ENCODE assay signal across 1 cellular context in genomic region chr1:147586412-147586811, GRCh38.
TF ChIP-seq lines count a peak whose summit lies in the region.

No MANE protein-coding gene starts in this region.

TF ChIP-seq in H1, 55 proteins besides CTCF, POLR2A, EP300 and RAD21:
- TF ChIP-seq SUZ12 (IDR thresholded peaks at IDR 0.05; ENCODE audit: low read length) (no peak), POU5F1 (IDR thresholded peaks at IDR 0.05; ENCODE audit: low read depth, low read length) (no peak), EZH2 (IDR thresholded peaks at IDR 0.05; ENCODE audit: low read depth, low read length, severe bottlenecking) (peak; percentile 42), YY1 (IDR thresholded peaks at IDR 0.05; ENCODE audit: low read depth, low read length) (no peak), E2F6 (IDR thresholded peaks at IDR 0.05) (peak; percentile 56)
